8 cellular contexts compared by ENCODE assay signal in genomic region chr16:21881988-21882387, GRCh38. TPM values are rescaled to one million over a fixed set of nuclear protein-coding genes. Genes with fewer than 3 reads are reported as not detected.
DNase-seq lines count a peak whose midpoint lies in the region; ATAC-seq and TF ChIP-seq lines count a peak whose summit lies in the region.
"Not testable (repeated sequence)": the region's sequence is repeated elsewhere in the genome, so short reads cannot be mapped to it uniquely, and the experiment has no call there.

No MANE protein-coding gene starts in this region.

- H3K27ac ChIP-seq in KMS-11 = peak overlapping the region; percentile 26; the same call in 1 of the 2 replicates
- not testable (repeated sequence) for H3K27ac ChIP-seq in ascending aorta
- H3K27ac ChIP-seq in naive thymus-derived CD4-positive, alpha-beta T cell (ENCODE audit: low read depth, low read length) = peak overlapping the region; percentile 29

- not testable (repeated sequence) for H3K36me3 Mint-ChIP-seq in naive thymus-derived CD4-positive, alpha-beta T cell

- peak overlapping the region; percentile 22; the same call in 1 of the 2 replicates for H3K9ac ChIP-seq in KMS-11

- peak overlapping the region in 3 of 10 donors; percentile 16 to 54 (median 34) for H3K4me3 Mint-ChIP-seq in naive thymus-derived CD4-positive, alpha-beta T cell

- not testable (repeated sequence) for H3K9me3 Mint-ChIP-seq in naive thymus-derived CD4-positive, alpha-beta T cell

- H3K27ac Mint-ChIP-seq in naive thymus-derived CD4-positive, alpha-beta T cell = peak overlapping the region in 6 of 9 donors; percentile 36 to 88 (median 72)

- H3K4me1 ChIP-seq in KMS-11 (ENCODE audit: low read depth, poor library complexity, severe bottlenecking); ascending aorta; naive thymus-derived CD4-positive, alpha-beta T cell (ENCODE audit: control insufficient read depth in 2 of 2, insufficient read depth in 2 of 2, low read length in 2 of 2): not testable (repeated sequence)

- intact Hi-C loops in ascending aorta (cut with DNase I); naive thymus-derived CD4-positive, alpha-beta T cell (cut with micrococcal nuclease): not testable (repeated sequence)

- H3K4me1 Mint-ChIP-seq in naive thymus-derived CD4-positive, alpha-beta T cell = not testable (repeated sequence)

- H3K36me3 ChIP-seq in KMS-11 (ENCODE audit: insufficient read depth); ascending aorta; naive thymus-derived CD4-positive, alpha-beta T cell (ENCODE audit: control insufficient read depth in 2 of 3, insufficient read depth in 3 of 3, low read length in 3 of 3): not testable (repeated sequence)

- not testable (repeated sequence) for H4K20me1 ChIP-seq in KMS-11 (ENCODE audit: insufficient read depth)

- not testable (repeated sequence) for H3K79me2 ChIP-seq in KMS-11 (ENCODE audit: insufficient read depth, low read depth)

- POLR2A ChIA-PET in naive thymus-derived CD4-positive, alpha-beta T cell (lab: Charles Lee) = not testable (repeated sequence)

- ATAC-seq in naive thymus-derived CD4-positive, alpha-beta T cell = not testable (repeated sequence)

- not testable (repeated sequence) for H3K27me3 ChIP-seq in KMS-11 (ENCODE audit: insufficient read depth, low read depth); ascending aorta; naive thymus-derived CD4-positive, alpha-beta T cell (ENCODE audit: control insufficient read depth in 2 of 2, insufficient read depth in 2 of 2, low read length in 2 of 2)

- H3K27me3 Mint-ChIP-seq in naive thymus-derived CD4-positive, alpha-beta T cell = not testable (repeated sequence)

- H3K4me2 ChIP-seq in KMS-11 = peak overlapping the region; percentile 60; the same call in 1 of the 2 replicates

- peak overlapping the region; percentile 78; the same call in 1 of the 2 replicates for H2AFZ ChIP-seq in KMS-11 (ENCODE audit: low read depth)

- DNase-seq in Ammon's horn (ENCODE audit: low spot score) = peak; percentile 0
- DNase-seq in T follicular helper cell (ENCODE audit: low read depth) = peak; percentile 22
- DNase-seq in activated CD4-positive, alpha-beta T cell treated with anti-CD3 and anti-CD28 coated beads, Interleukin-2, amount 50 U/mL, for 48 hours = peak; percentile 9 to 27
- DNase-seq in activated T-cell treated with anti-CD3 and anti-CD28 coated beads, Interleukin-2, amount 50 U/mL, for 48 hours = peak; percentile 25 to 37
- peak; percentile 8 to 61 for DNase-seq in ascending aorta (ENCODE audit: low spot score in 2 of 2)
- peak in 8 of 9 donors; percentile 7 to 49 (median 34) for DNase-seq in naive thymus-derived CD4-positive, alpha-beta T cell
- DNase-seq in stimulated activated CD4-positive, alpha-beta T cell treated with anti-CD3 and anti-CD28 coated beads, Interleukin-4, amount 100 ng/mL, for 4 hours = peak; percentile 0 to 1

- H3K4me3 ChIP-seq in KMS-11 (IDR thresholded peaks at IDR 0.05; ENCODE audit: insufficient read depth, low read depth, low read length); ascending aorta; naive thymus-derived CD4-positive, alpha-beta T cell (ENCODE audit: low read length): not testable (repeated sequence)

- CTCF ChIA-PET in naive thymus-derived CD4-positive, alpha-beta T cell (lab: Charles Lee) = not testable (repeated sequence)

- H3K9me3 ChIP-seq in ascending aorta; naive thymus-derived CD4-positive, alpha-beta T cell (ENCODE audit: control insufficient read depth in 2 of 3, low read length in 3 of 3): not testable (repeated sequence)

- TF ChIP-seq CTCF in KMS-11 (conservative IDR thresholded peaks at IDR 0.05; ENCODE audit: low read depth, low read length); ascending aorta (IDR thresholded peaks at IDR 0.05): not testable (repeated sequence)

RNA-seq across cellular contexts. Expression of gene NPIPB4, which starts 24.4 kb away (rescaled TPM):
- 12.3 TPM for total RNA-seq in ascending aorta
- 100 to 1,000 TPM; 221 to 409 (median 232) TPM for total RNA-seq in naive thymus-derived CD4-positive, alpha-beta T cell
- 1 to 10 TPM; 5.1 to 5.3 TPM for polyA plus RNA-seq in naive thymus-derived CD4-positive, alpha-beta T cell

Comparison
In these comparisons a context has a peak if more than half of its experiments do, and no peak if none do; other contexts are left out.
1. RNA of gene NPIPB4, which starts 24.4 kb away (total RNA-seq): 221 to 409 TPM in naive thymus-derived CD4-positive, alpha-beta T cell; 12.3 TPM in ascending aorta (single experiment); every median in the first group is over 10 times any median in the second.
2. Peak in every context shown above with its lines, with median percentiles within 50 percentile points of each other: DNase-seq.